In genomic region chr19:11848594-11849263, GRCh38 we compare ENCODE assay signal across 8 cellular contexts. TPM values are rescaled to one million over a fixed set of nuclear protein-coding genes. Genes with fewer than 3 reads are reported as not detected.
DNase-seq lines count a peak whose midpoint lies in the region; ATAC-seq and TF ChIP-seq lines count a peak whose summit lies in the region.

Gene ZNF439 (plus strand): TSS chr19:11848726. CDS start chr19:11848868, 142 bp downstream.

- H3K36me3 Mint-ChIP-seq in activated naive CD4-positive, alpha-beta T cell treated with anti-CD3 and anti-CD28 coated beads for 36 hours (ENCODE audit: low read depth), result peaks cover 25% of the 10 kb centered on the region

- H3K27ac Mint-ChIP-seq in activated naive CD4-positive, alpha-beta T cell treated with anti-CD3 and anti-CD28 coated beads for 36 hours, result peak within 1 kb of the TSS; percentile 76

- TF ChIP-seq CTCF in A673 (conservative IDR thresholded peaks at IDR 0.05; ENCODE audit: low read depth, low read length), result no peak
- TF ChIP-seq CTCF in omental fat pad (IDR thresholded peaks at IDR 0.05), result no peak

- POLR2A ChIA-PET in A673 (lab: Charles Lee; ENCODE audit: low non-redundant PET), result no interaction called here

- H3K4me3 ChIP-seq in A673 (ENCODE audit: low read depth, low read length, poor library complexity, severe bottlenecking), result peak within 1 kb of the TSS; percentile 56

- in situ Hi-C loops in GM18951 (cut with MboI; ENCODE audit: low sequenced_read_pairs, unreplicated experiment), result no loop called here

- intact Hi-C loops in A673 (cut with micrococcal nuclease; ENCODE audit: unreplicated experiment), result no loop called here
- intact Hi-C loops in activated naive CD4-positive, alpha-beta T cell treated with anti-CD3 and anti-CD28 coated beads for 36 hours (cut with micrococcal nuclease), result loop anchor here (1.0 to 2.0 kb wide), 2 partner anchors 34 to 50 kb away; partner anchors contain the start of genes ZNF440 and ZNF491

- H3K4me1 Mint-ChIP-seq in activated naive CD4-positive, alpha-beta T cell treated with anti-CD3 and anti-CD28 coated beads for 36 hours (ENCODE audit: low read depth), result peaks cover 15% of the 10 kb centered on the region

- DNase-seq in A673 (ENCODE audit: low spot score), result peak; percentile 92
- peak; percentile 62 for DNase-seq in HuH-7.5 (ENCODE audit: low spot score)
- peak; percentile 68 for DNase-seq in SHP77 treated with DMSO at 0.1 percent for 48 hours (lab: John Stamatoyannopoulos, UW)
- DNase-seq in activated naive CD4-positive, alpha-beta T cell treated with anti-CD3 and anti-CD28 coated beads for 36 hours, result peak; percentile 97
- peak; percentile 96 for DNase-seq in germinal center (ENCODE audit: low spot score)
- peak; percentile 86 for DNase-seq in omental fat pad (ENCODE audit: low spot score)
- peak; percentile 48 to 97 (median 90) for DNase-seq in substantia nigra (lab: John Stamatoyannopoulos, UW)

- peak; percentile 70 for TF ChIP-seq POLR2A in GM18951 (IDR thresholded peaks at IDR 0.05; ENCODE audit: extremely low read depth, insufficient read depth, insufficient read length)

- H3K27ac ChIP-seq in A673 (ENCODE audit: low read depth, low read length, poor library complexity, severe bottlenecking) (no peak within 1 kb of the TSS), substantia nigra (ENCODE audit: low read depth, low read length, poor library complexity, severe bottlenecking) (peak within 1 kb of the TSS; percentile 85)

- CTCF ChIA-PET in A673 (lab: Charles Lee), result interaction anchor here (0.6 to 1.2 kb wide), 2 partner anchors 14 to 51 kb away, joined by 3 read pairs; no protein-coding TSS in a partner anchor
- CTCF ChIA-PET in activated naive CD4-positive, alpha-beta T cell treated with anti-CD3 and anti-CD28 coated beads for 36 hours (lab: Charles Lee), result interaction anchor here (0.6 to 1.7 kb wide), 4 partner anchors 35 to 468 kb away, joined by 3 to 7 read pairs (median 3); partner anchors contain the start of gene ZNF491

- H3K36me3 ChIP-seq in A673 (ENCODE audit: insufficient read depth, low read length, poor library complexity, severe bottlenecking), result no peaks in the 10 kb centered on the region

- no peaks in the 10 kb centered on the region for H3K27me3 ChIP-seq in A673 (replicated peaks; ENCODE audit: insufficient read depth, low read depth, low read length, poor library complexity)

- H3K4me1 ChIP-seq in A673 (ENCODE audit: insufficient read depth, low read length, poor library complexity, severe bottlenecking), result no peaks in the 10 kb centered on the region

- peaks cover 4% of the 10 kb centered on the region for H3K9me3 Mint-ChIP-seq in activated naive CD4-positive, alpha-beta T cell treated with anti-CD3 and anti-CD28 coated beads for 36 hours

- H3K4me3 Mint-ChIP-seq in activated naive CD4-positive, alpha-beta T cell treated with anti-CD3 and anti-CD28 coated beads for 36 hours, result peak within 1 kb of the TSS; percentile 83

- BruUV-seq in A673 (replicated peaks; lab: Mats Ljungman, UMichigan), result no TSS peak

- peak; percentile 90 for ATAC-seq in omental fat pad (ENCODE audit: low FRiP score)

- no peaks in the 10 kb centered on the region for H3K27me3 Mint-ChIP-seq in activated naive CD4-positive, alpha-beta T cell treated with anti-CD3 and anti-CD28 coated beads for 36 hours (ENCODE audit: low read depth)

- no peaks in the 10 kb centered on the region for H3K9me3 ChIP-seq in A673 (ENCODE audit: low read depth, low read length, poor library complexity, severe bottlenecking)

RNA-seq across cellular contexts. Expression of gene ZNF439, which starts in this region (rescaled TPM):
- 4.0 and 4.4 TPM in 2 replicates for total RNA-seq in A673 (2021)
- total RNA-seq in activated naive CD4-positive, alpha-beta T cell treated with anti-CD3 and anti-CD28 coated beads for 36 hours, result 1 to 10 TPM; 3.6 to 4.4 TPM
- 1 to 10 TPM; 1.6 to 8.2 (median 2.6) TPM for total RNA-seq in omental fat pad
